12 cellular contexts compared by ENCODE assay signal in the genomic region with DNA sequence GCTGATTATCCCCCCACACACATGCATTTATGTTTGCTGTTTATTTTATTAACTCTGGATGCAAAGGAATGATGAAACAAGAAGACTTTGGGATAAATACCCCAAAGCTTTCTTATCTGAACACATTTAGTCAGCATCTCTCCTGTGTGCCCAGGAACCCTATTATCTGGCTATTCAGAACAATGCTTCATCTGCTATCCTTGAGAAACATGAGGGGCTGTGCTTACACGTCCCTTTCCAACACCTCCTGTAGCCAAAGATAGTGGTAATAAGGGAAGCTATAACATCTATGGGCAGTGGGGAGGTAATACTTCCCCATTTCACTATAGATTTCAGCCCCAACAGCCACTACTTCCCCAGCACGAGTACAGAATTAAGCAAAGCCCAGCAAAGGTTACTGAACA.
A peak's percentile ranks its signal among the peaks of the same experiment; 100 is the strongest.
DNase-seq lines count a peak whose midpoint lies in the region; ATAC-seq, FAIRE-seq and TF ChIP-seq lines count a peak whose summit lies in the region.
"Had no signal": no experiment of that assay in that cellular context is flagged by ENCODE, and none has a peak within 500 bp of the region (broad histone marks: within the 10 kb centered on the region; RNA-seq: fewer than 3 reads in every experiment).

No MANE protein-coding gene starts in this region.

- no peaks in the 10 kb centered on the region for H3K9me3 Mint-ChIP-seq in CD14-positive monocyte
- H3K9me3 Mint-ChIP-seq: activated T-helper 17 cell treated with anti-CD3 and anti-CD28 coated beads, Interleukin-2, amount 50 U/mL, for 72 hours had no signal

- 0 out of 2 replicates have a peak overlapping the region, but pooled peaks have one; percentile 26 for H2BK20ac ChIP-seq in H1 (ENCODE audit: low read length)

- intact Hi-C loops in CD14-positive monocyte (cut with micrococcal nuclease) = no loop called here

- no peak overlapping the region for H3K27ac Mint-ChIP-seq in CD14-positive monocyte
- H3K27ac Mint-ChIP-seq: activated T-helper 17 cell treated with anti-CD3 and anti-CD28 coated beads, Interleukin-2, amount 50 U/mL, for 72 hours had no signal

- H2BK5ac ChIP-seq in H1 (ENCODE audit: low read depth, low read length) = no peak overlapping the region

- no peak overlapping the region for H3K56ac ChIP-seq in H1 (replicated peaks; ENCODE audit: insufficient read length, low read depth, low read length)

- no peak overlapping the region for H3K4ac ChIP-seq in H1 (replicated peaks; ENCODE audit: insufficient read length, low read depth, low read length)

- no peak for FAIRE-seq in H1 (lab: Jason Lieb, UNC)

- H3K79me2 ChIP-seq in H1 (ENCODE audit: control insufficient read depth in 1 of 2, insufficient read depth in 2 of 2, low read length in 2 of 2) = no peaks in the 10 kb centered on the region

- TF ChIP-seq RAD21 in H1 (IDR thresholded peaks at IDR 0.05 in 1 of 2, conservative IDR thresholded peaks at IDR 0.05 in 1 of 2; ENCODE audit: low read depth in 2 of 2, low read length in 2 of 2) = no peak

- H3K23me2 ChIP-seq in H1 (ENCODE audit: low read depth, low read length) = no peaks in the 10 kb centered on the region

- H4K91ac ChIP-seq in H1 (replicated peaks; ENCODE audit: insufficient read length, low read length) = no peak overlapping the region

- no peaks in the 10 kb centered on the region for H3K36me3 ChIP-seq in H1 (ENCODE audit: control insufficient read depth in 2 of 4, insufficient read depth in 4 of 4, low read length in 3 of 4)
- H3K36me3 ChIP-seq: thyroid gland had no signal

- no peaks in the 10 kb centered on the region for H3K79me1 ChIP-seq in H1 (ENCODE audit: low read depth, low read length)

- ATAC-seq in GM18861 (IDR thresholded peaks at IDR 0.05; ENCODE audit: unreplicated experiment) (peak; percentile 51), GM21825 (IDR thresholded peaks at IDR 0.05; ENCODE audit: unreplicated experiment) (peak; percentile 73), HG03469 (IDR thresholded peaks at IDR 0.05; ENCODE audit: unreplicated experiment) (peak; percentile 43)
- ATAC-seq: activated T-helper 17 cell treated with anti-CD3 and anti-CD28 coated beads, Interleukin-2, amount 50 U/mL, for 72 hours had no signal

- DNase-seq in H1 (ENCODE audit: low read depth in 1 of 2, low spot score in 2 of 2) (no peak), NCI-H774 (lab: John Stamatoyannopoulos, UW) (no peak), CD14-positive monocyte (ENCODE audit: low spot score) (no peak), cerebellum (ENCODE audit: low spot score) (no peak), superior temporal gyrus (ENCODE audit: extremely low spot score) (no peak)
- DNase-seq: retina, thyroid gland had no signal

- no peak overlapping the region for H2BK120ac ChIP-seq in H1 (replicated peaks; ENCODE audit: low read depth, low read length)

- no peak for TF ChIP-seq POLR2A in H1 (IDR thresholded peaks at IDR 0.05; ENCODE audit: control extremely low read depth in 1 of 2, low read depth in 2 of 2, low read length in 2 of 2)

- TF ChIP-seq CTCF in H1 (IDR thresholded peaks at IDR 0.05; ENCODE audit: control extremely low read depth in 1 of 3, insufficient read depth in 1 of 3, low read depth in 1 of 3, low read length in 3 of 3) (no peak), CD14-positive monocyte (IDR thresholded peaks at IDR 0.05) (no peak)

- peaks cover 0 to 6% (median 0%) of the 10 kb centered on the region in 3 donors for H3K27me3 Mint-ChIP-seq in CD14-positive monocyte (ENCODE audit: low read depth in 3 of 3)

- peaks cover 6% of the 10 kb centered on the region for H3K4me1 Mint-ChIP-seq in CD14-positive monocyte
- H3K4me1 Mint-ChIP-seq: activated T-helper 17 cell treated with anti-CD3 and anti-CD28 coated beads, Interleukin-2, amount 50 U/mL, for 72 hours had no signal

- H3K9ac ChIP-seq in H1 (replicated peaks in 1 of 4; ENCODE audit: extremely low read depth in 1 of 4, low read depth in 3 of 4, low read length in 3 of 4) = no peak overlapping the region

- H3K9me3 ChIP-seq in H1 (ENCODE audit: insufficient read depth in 2 of 2, low read depth in 1 of 2, low read length in 1 of 2) = no peaks in the 10 kb centered on the region
- H3K9me3 ChIP-seq: thyroid gland had no signal

- H2BK12ac ChIP-seq in H1 (ENCODE audit: low read depth, low read length) = peak overlapping the region; percentile 19; the same call in 1 of the 2 replicates

- H2AFZ ChIP-seq in H1 (ENCODE audit: low read length) = no peak overlapping the region

- no peak overlapping the region for H2AK5ac ChIP-seq in H1 (ENCODE audit: low read depth, low read length)

- H4K5ac ChIP-seq in H1 (ENCODE audit: insufficient read length, low read depth, low read length) = no peak overlapping the region

- POLR2A ChIA-PET in H1 (lab: Charles Lee; ENCODE audit: partially characterized antibody) = no interaction called here

- no peak overlapping the region for H3K23ac ChIP-seq in H1 (ENCODE audit: insufficient read length)

- no peak overlapping the region for H3K4me3 Mint-ChIP-seq in CD14-positive monocyte
- H3K4me3 Mint-ChIP-seq: activated T-helper 17 cell treated with anti-CD3 and anti-CD28 coated beads, Interleukin-2, amount 50 U/mL, for 72 hours had no signal

- no peaks in the 10 kb centered on the region for H3K27me3 ChIP-seq in H1 (replicated peaks in 1 of 4; ENCODE audit: control insufficient read depth in 3 of 4, extremely low read depth in 1 of 4, insufficient read depth in 3 of 4, low read length in 3 of 4)
- H3K27me3 ChIP-seq: thyroid gland had no signal

- no peak overlapping the region for H3K4me3 ChIP-seq in H1 (ENCODE audit: extremely low read depth in 1 of 4, insufficient read depth in 2 of 4, low read depth in 3 of 4, low read length in 4 of 4)
- H3K4me3 ChIP-seq: thyroid gland had no signal

- H4K20me1 ChIP-seq in H1 (replicated peaks in 1 of 2; ENCODE audit: control insufficient read depth in 1 of 2, insufficient read depth in 2 of 2, low read length in 2 of 2) = no peaks in the 10 kb centered on the region

- H3K4me1 ChIP-seq in H1 (replicated peaks in 1 of 4; ENCODE audit: control insufficient read depth in 3 of 4, insufficient read depth in 4 of 4, low read length in 3 of 4) = peaks cover 5 to 17% (median 13%) of the 10 kb centered on the region in 4 experiments; a peak in 5 of 7 replicates

- H3K27ac ChIP-seq in H1 (ENCODE audit: low read depth, low read length) = no peak overlapping the region
- H3K27ac ChIP-seq: C4-2B, thyroid gland had no signal

- CTCF ChIA-PET in H1 (lab: Charles Lee; ENCODE audit: partially characterized antibody) = interaction anchor here (0.8 to 3.0 kb wide), 4 partner anchors 10 to 308 kb away, joined by 3 to 32 read pairs (median 14); no protein-coding TSS in a partner anchor

- no peak for TF ChIP-seq EP300 in H1 (IDR thresholded peaks at IDR 0.05; ENCODE audit: borderline replicate concordance in 1 of 2, low read depth in 2 of 2, low read length in 2 of 2)

- no peaks in the 10 kb centered on the region for H3K36me3 Mint-ChIP-seq in CD14-positive monocyte

- H4K8ac ChIP-seq in H1 (ENCODE audit: extremely low read depth, insufficient read depth, low read length) = no peak overlapping the region

- no peak overlapping the region for H2BK15ac ChIP-seq in H1 (ENCODE audit: low read length)

- 89% methylated on average over 2 of the region's 2 CpGs; no CpG with 5 or more reads in 1 of the 2 experiments for WGBS in H1 (ENCODE audit: extremely low coverage in 1 of 2, insufficient coverage in 1 of 2, insufficient read length in 1 of 2, insufficient replicate concordance in 2 of 2, low coverage in 1 of 2, low lambda C conversion rate in 2 of 2, missing lambda C conversion rate in 1 of 2), 2 experiments

- H3K18ac ChIP-seq in H1 (ENCODE audit: extremely low read depth, low read length) = no peak overlapping the region

- no peak overlapping the region for H3K14ac ChIP-seq in H1 (ENCODE audit: insufficient read length)

- H3K4me2 ChIP-seq in H1 (ENCODE audit: insufficient read depth in 1 of 2, low read depth in 2 of 2, low read length in 2 of 2) = no peak overlapping the region

TF ChIP-seq in H1, 55 proteins besides CTCF, POLR2A, EP300 and RAD21 (continues in another document):
- no peak for TF ChIP-seq EGR1 (IDR thresholded peaks at IDR 0.05; ENCODE audit: borderline replicate concordance, low read depth, low read length)
- TF ChIP-seq, protein P1, sequence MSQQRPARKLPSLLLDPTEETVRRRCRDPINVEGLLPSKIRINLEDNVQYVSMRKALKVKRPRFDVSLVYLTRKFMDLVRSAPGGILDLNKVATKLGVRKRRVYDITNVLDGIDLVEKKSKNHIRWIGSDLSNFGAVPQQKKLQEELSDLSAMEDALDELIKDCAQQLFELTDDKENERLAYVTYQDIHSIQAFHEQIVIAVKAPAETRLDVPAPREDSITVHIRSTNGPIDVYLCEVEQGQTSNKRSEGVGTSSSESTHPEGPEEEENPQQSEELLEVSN (IDR thresholded peaks at IDR 0.05) = no peak
- TF ChIP-seq YY1 (IDR thresholded peaks at IDR 0.05; ENCODE audit: low read depth, low read length) = no peak
- TF ChIP-seq CBX5 (IDR thresholded peaks at IDR 0.05; ENCODE audit: low read depth, low read length) = no peak
- TF ChIP-seq, protein P2, sequence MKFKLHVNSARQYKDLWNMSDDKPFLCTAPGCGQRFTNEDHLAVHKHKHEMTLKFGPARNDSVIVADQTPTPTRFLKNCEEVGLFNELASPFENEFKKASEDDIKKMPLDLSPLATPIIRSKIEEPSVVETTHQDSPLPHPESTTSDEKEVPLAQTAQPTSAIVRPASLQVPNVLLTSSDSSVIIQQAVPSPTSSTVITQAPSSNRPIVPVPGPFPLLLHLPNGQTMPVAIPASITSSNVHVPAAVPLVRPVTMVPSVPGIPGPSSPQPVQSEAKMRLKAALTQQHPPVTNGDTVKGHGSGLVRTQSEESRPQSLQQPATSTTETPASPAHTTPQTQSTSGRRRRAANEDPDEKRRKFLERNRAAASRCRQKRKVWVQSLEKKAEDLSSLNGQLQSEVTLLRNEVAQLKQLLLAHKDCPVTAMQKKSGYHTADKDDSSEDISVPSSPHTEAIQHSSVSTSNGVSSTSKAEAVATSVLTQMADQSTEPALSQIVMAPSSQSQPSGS (IDR thresholded peaks at IDR 0.05; ENCODE audit: low read length) = no peak
- no peak for TF ChIP-seq RBBP5 (IDR thresholded peaks at IDR 0.05; ENCODE audit: borderline replicate concordance, low read depth, low read length)
- TF ChIP-seq RXRA (IDR thresholded peaks at IDR 0.05; ENCODE audit: insufficient read depth, low read depth, low read length) = no peak
- TF ChIP-seq TCF12 (IDR thresholded peaks at IDR 0.05; ENCODE audit: low read depth, low read length) = no peak
